10 cellular contexts compared by ENCODE assay signal in the genomic region with DNA sequence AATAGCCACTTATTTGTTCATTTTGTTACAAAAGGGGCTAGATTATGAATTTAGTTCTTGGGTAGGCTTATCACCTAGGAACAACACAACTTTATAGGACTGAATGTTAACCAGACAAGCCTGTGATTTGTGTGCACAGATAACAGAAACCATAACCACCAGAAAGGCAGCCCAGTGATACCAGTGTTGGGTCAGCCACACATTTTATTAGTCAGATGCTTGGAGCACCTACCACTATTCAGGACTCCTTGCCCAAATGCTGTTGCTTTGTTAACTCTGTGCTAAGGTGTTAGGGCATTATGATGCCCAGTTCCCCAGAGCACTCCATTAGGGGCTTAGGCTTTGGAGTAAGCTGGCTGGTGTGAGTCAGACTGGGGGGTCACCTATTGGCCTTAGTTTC. TPM values are rescaled to one million over a fixed set of nuclear protein-coding genes. Genes with fewer than 3 reads are reported as not detected.
DNase-seq lines count a peak whose midpoint lies in the region; ATAC-seq, FAIRE-seq and TF ChIP-seq lines count a peak whose summit lies in the region.
"Had no signal": no experiment of that assay in that cellular context is flagged by ENCODE, and none has a peak within 500 bp of the region (broad histone marks: within the 10 kb centered on the region; RNA-seq: fewer than 3 reads in every experiment).

No MANE protein-coding gene starts in this region.

- H3K9me3 Mint-ChIP-seq in Caco-2 (ENCODE audit: unreplicated experiment) (no peaks in the 10 kb centered on the region), Calu3 (ENCODE audit: low read depth, unreplicated experiment) (no peaks in the 10 kb centered on the region)

- POLR2A ChIA-PET in Caco-2 (lab: Charles Lee): no interaction called here

- peaks cover 14% of the 10 kb centered on the region for H3K27me3 Mint-ChIP-seq in Caco-2 (ENCODE audit: insufficient read depth, unreplicated experiment)
- no peaks in the 10 kb centered on the region for H3K27me3 Mint-ChIP-seq in Calu3 (ENCODE audit: unreplicated experiment)

- no peaks in the 10 kb centered on the region for H4K20me1 ChIP-seq in KMS-11 (ENCODE audit: insufficient read depth)

- CTCF ChIA-PET in Caco-2 (lab: Charles Lee): no interaction called here
- CTCF ChIA-PET in Calu3 (lab: Charles Lee): interaction anchor here (1.0 kb wide), 1 partner anchor 10 kb away, joined by 5 read pairs; no protein-coding TSS in a partner anchor

- H3K27ac Mint-ChIP-seq in Caco-2 (ENCODE audit: unreplicated experiment): no peak overlapping the region
- H3K27ac Mint-ChIP-seq in Calu3 (ENCODE audit: unreplicated experiment): no peak overlapping the region

- H3K27me3 ChIP-seq in KMS-11 (ENCODE audit: insufficient read depth, low read depth): no peaks in the 10 kb centered on the region
- H3K27me3 ChIP-seq in Caco-2 (replicated peaks; ENCODE audit: control insufficient read depth, insufficient read depth, low read length): no peaks in the 10 kb centered on the region

- peak overlapping the region; percentile 17; the same call in 1 of the 2 replicates for H3K9ac ChIP-seq in KMS-11

- H3K4me1 Mint-ChIP-seq in Caco-2 (ENCODE audit: low read depth, unreplicated experiment) (no peaks in the 10 kb centered on the region), Calu3 (ENCODE audit: low read depth, unreplicated experiment) (no peaks in the 10 kb centered on the region)

- H3K36me3 Mint-ChIP-seq in Caco-2 (ENCODE audit: insufficient read depth, unreplicated experiment) (no peaks in the 10 kb centered on the region), Calu3 (ENCODE audit: insufficient read depth, unreplicated experiment) (no peaks in the 10 kb centered on the region)

- H3K4me3 Mint-ChIP-seq in Caco-2 (ENCODE audit: unreplicated experiment) (no peak overlapping the region), Calu3 (ENCODE audit: low read depth, unreplicated experiment) (no peak overlapping the region)

- intact Hi-C loops in Caco-2 (cut with micrococcal nuclease; ENCODE audit: unreplicated experiment) (no loop called here), Calu3 (cut with micrococcal nuclease; ENCODE audit: unreplicated experiment) (no loop called here)

- peak; percentile 39 for ATAC-seq in GM21447 (IDR thresholded peaks at IDR 0.05; ENCODE audit: unreplicated experiment)

- peaks cover 91% of the 10 kb centered on the region for H3K79me2 ChIP-seq in KMS-11 (ENCODE audit: insufficient read depth, low read depth)

- BruUV-seq in Caco-2 (replicated peaks; lab: Mats Ljungman, UMichigan): no TSS peak
- no TSS peak for BruUV-seq in Calu3 (replicated peaks; lab: Mats Ljungman, UMichigan)

- H3K27ac ChIP-seq in KMS-11: peak overlapping the region; percentile 73
- no peak overlapping the region for H3K27ac ChIP-seq in substantia nigra (ENCODE audit: low read depth, low read length, poor library complexity, severe bottlenecking)

- H3K36me3 ChIP-seq in KMS-11 (ENCODE audit: insufficient read depth) (no peaks in the 10 kb centered on the region), Caco-2 (ENCODE audit: control insufficient read depth, insufficient read depth, low read length) (no peaks in the 10 kb centered on the region)

- H3K4me3 ChIP-seq in KMS-11 (IDR thresholded peaks at IDR 0.05; ENCODE audit: insufficient read depth, low read depth, low read length): peak overlapping the region; percentile 82
- H3K4me3 ChIP-seq in Caco-2 (ENCODE audit: low read depth, low read length): no peak overlapping the region
- H3K4me3 ChIP-seq: lung had no signal

- TF ChIP-seq CTCF in KMS-11 (conservative IDR thresholded peaks at IDR 0.05; ENCODE audit: low read depth, low read length) (no peak), Caco-2 (IDR thresholded peaks at IDR 0.05; ENCODE audit: insufficient read depth in 1 of 2, low read depth in 1 of 2, low read length in 1 of 2, severe bottlenecking in 1 of 2, unreplicated experiment in 1 of 2) (no peak), Calu3 (IDR thresholded peaks at IDR 0.05; ENCODE audit: unreplicated experiment) (no peak)

- peak; percentile 5 for FAIRE-seq in GM12892 (lab: Jason Lieb, UNC)
- FAIRE-seq: bronchial epithelial cell had no signal

- TF ChIP-seq POLR2A in GM12892 (IDR thresholded peaks at IDR 0.05; ENCODE audit: low read depth, low read length): no peak

- H2AFZ ChIP-seq in KMS-11 (ENCODE audit: low read depth): no peak overlapping the region

- H3K4me1 ChIP-seq in KMS-11 (ENCODE audit: low read depth, poor library complexity, severe bottlenecking): peaks cover 98% of the 10 kb centered on the region
- no peaks in the 10 kb centered on the region for H3K4me1 ChIP-seq in Caco-2

- H3K9me3 ChIP-seq in Caco-2: no peaks in the 10 kb centered on the region

- H3K4me2 ChIP-seq in KMS-11: peak overlapping the region; percentile 87

- DNase-seq in GM12892 (ENCODE audit: insufficient read length): no peak
- peak; percentile 21 for DNase-seq in iris pigment epithelial cell (ENCODE audit: low read depth)
- no peak for DNase-seq in NCI-H1694 treated with DMSO at 0.1 percent for 48 hours (lab: John Stamatoyannopoulos, UW)
- no peak for DNase-seq in Caco-2
- DNase-seq in Calu3: no peak
- DNase-seq in substantia nigra (lab: John Stamatoyannopoulos, UW): no peak

RNA-seq across cellular contexts. Expression of gene PLCL2, which starts 22.5 kb away (rescaled TPM):
- 23.2 TPM for polyA plus RNA-seq in GM12892 (2012; ENCODE audit: missing spikeins)
- 0.07 TPM in 1 of 2 replicates, not detected in the other for total RNA-seq in Caco-2 (2022)
- 5.4 and 5.8 TPM in 2 replicates for total RNA-seq in Calu3 (2022)
